Comparison of ENCODE assay signal across 7 cellular contexts in the genomic region with DNA sequence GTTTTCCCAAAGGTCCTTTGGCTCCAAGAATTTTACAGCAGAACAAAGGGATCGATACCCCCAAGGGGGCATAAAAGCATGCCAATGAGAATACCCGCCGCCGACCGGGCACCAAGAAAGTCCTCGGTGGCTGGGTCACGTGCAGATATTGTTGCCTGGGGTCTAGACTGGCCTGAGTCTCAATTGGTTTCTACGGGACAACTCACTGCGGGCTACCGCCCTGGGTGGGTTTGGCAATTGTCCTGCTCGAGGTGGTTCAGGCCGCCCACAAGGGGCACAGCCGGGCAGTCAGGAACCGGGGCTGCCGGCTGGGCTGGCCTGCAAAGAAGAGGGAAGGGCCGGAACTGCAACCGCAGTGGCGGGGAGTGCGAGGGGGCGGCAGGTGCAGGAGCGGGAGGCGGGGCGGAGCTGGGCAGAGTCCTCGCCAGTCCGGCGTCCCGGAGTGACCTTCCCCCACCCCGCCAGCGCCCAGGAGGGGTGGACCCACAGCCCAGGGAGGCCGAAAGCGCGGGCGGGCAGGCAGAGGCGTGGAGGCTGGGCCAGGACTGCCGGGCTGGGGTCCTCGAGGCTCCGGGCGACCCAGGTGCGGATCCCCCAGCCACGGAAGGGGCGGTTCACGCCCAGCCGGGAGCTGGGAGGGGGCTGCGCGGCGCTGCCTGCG. TPM values are rescaled to one million over a fixed set of nuclear protein-coding genes. Genes with fewer than 3 reads are reported as not detected.
A peak's percentile ranks its signal among the peaks of the same experiment; 100 is the strongest.
DNase-seq lines count a peak whose midpoint lies in the region; ATAC-seq and TF ChIP-seq lines count a peak whose summit lies in the region.

No MANE protein-coding gene starts in this region.

- H3K4me1 ChIP-seq in HUES48 (ENCODE audit: control insufficient read depth, insufficient read depth, low read length) = peaks cover 51% of the 10 kb centered on the region
- H3K4me1 ChIP-seq in RWPE2 (ENCODE audit: insufficient read depth, poor library complexity, severe bottlenecking) = peaks cover 19% of the 10 kb centered on the region
- H3K4me1 ChIP-seq in iPS-20b (ENCODE audit: insufficient read depth, low read length) = peaks cover 43% of the 10 kb centered on the region

- H3K4me1 Mint-ChIP-seq in brain = peaks cover 39% of the 10 kb centered on the region

- H3K36me3 Mint-ChIP-seq in brain = no peaks in the 10 kb centered on the region

- peak overlapping the region in 3 of 5 experiments; percentile 85 to 90 (median 87) for H3K27ac Mint-ChIP-seq in brain

- H3K27ac ChIP-seq in HUES48 (ENCODE audit: low read depth, low read length) (peak overlapping the region; percentile 92), RWPE2 (ENCODE audit: poor library complexity, severe bottlenecking) (peak overlapping the region; percentile 96), iPS-20b (ENCODE audit: low read length) (peak overlapping the region; percentile 67)

- peak; percentile 38 for DNase-seq in GF-D8 (lab: John Stamatoyannopoulos, UW)
- DNase-seq in RWPE2 (ENCODE audit: low spot score) = peak; percentile 76
- DNase-seq in skeletal muscle cell (ENCODE audit: low read depth) = no peak

- H3K4me3 Mint-ChIP-seq in brain = peak overlapping the region in 2 of 5 experiments; percentile 78 to 80

- peak overlapping the region; percentile 69 for H3K4me3 ChIP-seq in HUES48 (ENCODE audit: low read depth, low read length)
- peak overlapping the region; percentile 69 for H3K4me3 ChIP-seq in RWPE2 (ENCODE audit: severe bottlenecking)
- H3K4me3 ChIP-seq in iPS-20b (ENCODE audit: low read length) = peak overlapping the region; percentile 57
- peak overlapping the region; percentile 89 for H3K4me3 ChIP-seq in skeletal muscle cell (ENCODE audit: low read depth, low read length)

- no peaks in the 10 kb centered on the region for H3K36me3 ChIP-seq in HUES48 (ENCODE audit: control insufficient read depth, insufficient read depth, low read length)
- peaks cover 7% of the 10 kb centered on the region; the same call in 1 of the 2 replicates for H3K36me3 ChIP-seq in RWPE2 (ENCODE audit: low read depth)
- no peaks in the 10 kb centered on the region for H3K36me3 ChIP-seq in iPS-20b (ENCODE audit: insufficient read depth, low read depth, low read length)

- H3K9me3 ChIP-seq in HUES48 (ENCODE audit: control insufficient read depth, insufficient read depth, low read length) (no peaks in the 10 kb centered on the region), RWPE2 (ENCODE audit: severe bottlenecking) (no peaks in the 10 kb centered on the region), iPS-20b (ENCODE audit: insufficient read depth, low read depth, low read length) (no peaks in the 10 kb centered on the region)

- H3K9me3 Mint-ChIP-seq in brain = no peaks in the 10 kb centered on the region

- H3K9ac ChIP-seq in HUES48 (ENCODE audit: low read depth, low read length) (peak overlapping the region; percentile 74), iPS-20b (ENCODE audit: low read depth, low read length) (peak overlapping the region; percentile 72; the same call in 1 of the 2 replicates)

- peaks cover 15% of the 10 kb centered on the region; the same call in 1 of the 2 replicates for H3K27me3 ChIP-seq in HUES48 (ENCODE audit: control insufficient read depth, insufficient read depth, low read length)
- no peaks in the 10 kb centered on the region for H3K27me3 ChIP-seq in RWPE2 (ENCODE audit: insufficient read depth, poor library complexity, severe bottlenecking)
- H3K27me3 ChIP-seq in iPS-20b (ENCODE audit: insufficient read depth, low read length) = peaks cover 21% of the 10 kb centered on the region

- TF ChIP-seq CTCF in RWPE2 (IDR thresholded peaks at IDR 0.05; ENCODE audit: poor library complexity, severe bottlenecking) (no peak), brain (conservative IDR thresholded peaks at IDR 0.05) (no peak)

- ATAC-seq in GM21515 (IDR thresholded peaks at IDR 0.05; ENCODE audit: unreplicated experiment) = peak; percentile 10
- peak; percentile 50 for ATAC-seq in RWPE2 (ENCODE audit: low read depth)

- H3K27me3 Mint-ChIP-seq in brain = peaks cover 21% of the 10 kb centered on the region

RNA-seq across cellular contexts. Expression of a gene that starts 0.9 kb away (rescaled TPM):
- polyA plus RNA-seq in brain (ENCODE audit: insufficient read depth, low read depth, low replicate concordance) = 114 TPM
